ENCODE assay signal across 8 cellular contexts in the genomic region with DNA sequence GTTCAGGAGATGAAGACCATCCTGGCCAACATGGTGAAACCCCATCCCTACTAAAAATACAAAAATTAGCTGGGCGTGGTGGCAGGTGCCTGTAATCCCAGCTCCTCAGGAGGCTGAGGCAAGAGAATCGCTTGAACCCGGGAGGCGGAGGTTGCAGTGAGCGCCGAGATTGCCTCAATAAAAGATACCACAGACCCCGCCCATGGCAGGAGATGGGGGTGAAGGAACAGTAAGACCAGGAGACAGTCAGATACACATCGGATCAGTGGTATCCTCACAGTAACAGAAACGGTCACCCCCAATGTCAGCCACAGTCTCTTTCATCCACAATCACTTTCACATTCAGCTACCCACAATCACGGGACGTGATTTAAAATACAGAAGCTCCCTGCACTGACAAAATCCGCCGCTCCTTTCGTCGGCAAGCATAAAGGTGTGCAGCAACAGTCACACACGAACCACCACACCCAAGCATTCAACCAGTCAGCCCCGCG. TPM values are rescaled to one million over a fixed set of nuclear protein-coding genes. Genes with fewer than 3 reads are reported as not detected.
DNase-seq lines count a peak whose midpoint lies in the region; ATAC-seq and TF ChIP-seq lines count a peak whose summit lies in the region.
"Not testable (repeated sequence)": the region's sequence is repeated elsewhere in the genome, so short reads cannot be mapped to it uniquely, and the experiment has no call there.

No MANE protein-coding gene starts in this region.

- H3K4me1 ChIP-seq in H9 (ENCODE audit: insufficient read depth, low read length); thymus (ENCODE audit: control insufficient read depth, insufficient read depth, low read length): not testable (repeated sequence)
- H3K4me1 ChIP-seq in left ventricle myocardium inferior = peaks cover 25% of the 10 kb centered on the region

- H2BK120ac ChIP-seq in H9 (ENCODE audit: low read depth, low read length, poor library complexity, severe bottlenecking) = not testable (repeated sequence)

- not testable (repeated sequence) for H3K4ac ChIP-seq in H9 (ENCODE audit: low read depth, low read length)

- H3K4me1 Mint-ChIP-seq in H9 = peaks cover 8 to 11% of the 10 kb centered on the region in 2 experiments
- H3K4me1 Mint-ChIP-seq in brain = peaks cover 23% of the 10 kb centered on the region

- H3K56ac ChIP-seq in H9 (ENCODE audit: insufficient read length, low read depth, low read length) = not testable (repeated sequence)

- H3K4me3 Mint-ChIP-seq in H9 (peak overlapping the region; percentile 82 to 89), brain (peak overlapping the region; percentile 90 to 99 (median 99))

- ATAC-seq in GM18498 (IDR thresholded peaks at IDR 0.05; ENCODE audit: unreplicated experiment) = peak; percentile 31
- peak; percentile 9 for ATAC-seq in HG03520 (IDR thresholded peaks at IDR 0.05; ENCODE audit: unreplicated experiment)
- ATAC-seq in SK-N-SH treated with all-trans-retinoic acid at 6 μM for 48 hours = peak; percentile 45

- H2BK20ac ChIP-seq in H9 (ENCODE audit: low read depth, low read length, poor library complexity, severe bottlenecking) = not testable (repeated sequence)

- H3K79me1 ChIP-seq in H9 (ENCODE audit: insufficient read depth, low read depth, low read length, poor library complexity, severe bottlenecking) = not testable (repeated sequence)

- H3F3A ChIP-seq in neural cell (ENCODE audit: insufficient read depth, low read length, poor library complexity, severe bottlenecking) = not testable (repeated sequence)

- not testable (repeated sequence) for TF ChIP-seq CTCF in H9 (conservative IDR thresholded peaks at IDR 0.05); brain (conservative IDR thresholded peaks at IDR 0.05); left ventricle myocardium inferior (IDR thresholded peaks at IDR 0.05; ENCODE audit: borderline replicate concordance); neural cell (IDR thresholded peaks at IDR 0.05; ENCODE audit: poor library complexity, severe bottlenecking)

- intact Hi-C loops in left ventricle myocardium inferior (cut with micrococcal nuclease) = not testable (repeated sequence)

- peaks cover 11 to 24% of the 10 kb centered on the region in 2 experiments for H3K9me3 Mint-ChIP-seq in H9
- peaks cover 18 to 32% (median 25%) of the 10 kb centered on the region in 5 experiments for H3K9me3 Mint-ChIP-seq in brain

- peak overlapping the region; percentile 77; the same call in 1 of the 2 replicates for H3K14ac ChIP-seq in H9 (ENCODE audit: insufficient read depth, low read length)

- TF ChIP-seq EP300 in neural cell (conservative IDR thresholded peaks at IDR 0.05; ENCODE audit: poor library complexity, severe bottlenecking) = not testable (repeated sequence)

- not testable (repeated sequence) for H4K8ac ChIP-seq in H9 (replicated peaks; ENCODE audit: insufficient read length, low read depth, low read length)

- not testable (repeated sequence) for H3T11ph ChIP-seq in H9 (ENCODE audit: low read length)

- H3K9me3 ChIP-seq in H9 (ENCODE audit: control insufficient read depth, low read depth, low read length); neural cell (ENCODE audit: low read length); thymus (ENCODE audit: control insufficient read depth): not testable (repeated sequence)
- peaks cover 20% of the 10 kb centered on the region for H3K9me3 ChIP-seq in left ventricle myocardium inferior (replicated peaks)

- not testable (repeated sequence) for H3K27ac ChIP-seq in H9 (ENCODE audit: insufficient read length, low read depth, low read length)
- peak overlapping the region; percentile 94 for H3K27ac ChIP-seq in left ventricle myocardium inferior (replicated peaks)
- peak overlapping the region; percentile 83 for H3K27ac ChIP-seq in neural cell (ENCODE audit: low read length)
- H3K27ac ChIP-seq in thymus (ENCODE audit: low read depth) = peak overlapping the region; percentile 64

- H4K5ac ChIP-seq in H9 (ENCODE audit: insufficient read length, low read depth, low read length) = not testable (repeated sequence)

- H3K23me2 ChIP-seq in H9 (ENCODE audit: insufficient read length, low read depth, low read length, poor library complexity, severe bottlenecking) = not testable (repeated sequence)

- not testable (repeated sequence) for H2BK15ac ChIP-seq in H9 (ENCODE audit: low read depth, low read length)

- not testable (repeated sequence) for H3K23ac ChIP-seq in H9 (ENCODE audit: insufficient read length, low read depth, low read length)

- not testable (repeated sequence) for H3K79me2 ChIP-seq in H9 (ENCODE audit: insufficient read depth, low read length); neural cell (replicated peaks; ENCODE audit: insufficient read depth, low read length)

- not testable (repeated sequence) for H2AK5ac ChIP-seq in H9 (ENCODE audit: insufficient read length, low read length)

- H3K18ac ChIP-seq in H9 (ENCODE audit: insufficient read length, low read depth, low read length) = peak overlapping the region; percentile 51

- H3K4me3 ChIP-seq in left ventricle myocardium inferior = peak overlapping the region; percentile 77
- peak overlapping the region; percentile 67 for H3K4me3 ChIP-seq in neural cell (ENCODE audit: low read length)
- peak overlapping the region; percentile 50 for H3K4me3 ChIP-seq in thymus (ENCODE audit: low read length)

- H2BK5ac ChIP-seq in H9 (ENCODE audit: insufficient read length, low read length) = not testable (repeated sequence)

- not testable (repeated sequence) for DNase-seq in H9, left ventricle myocardium inferior

- H3K9me2 ChIP-seq in neural cell (ENCODE audit: insufficient read depth, low read length) = not testable (repeated sequence)

- H4K20me1 ChIP-seq in H9 (ENCODE audit: control insufficient read depth, insufficient read depth, insufficient read length); neural cell (ENCODE audit: insufficient read depth): not testable (repeated sequence)

- H3K27me3 Mint-ChIP-seq in H9 (ENCODE audit: low read depth) = not testable (repeated sequence)
- peaks cover 12% of the 10 kb centered on the region for H3K27me3 Mint-ChIP-seq in brain

- no CpG with 5 or more reads among the region's 18 CpGs for WGBS in H9 (ENCODE audit: extremely low coverage, insufficient read length, low lambda C conversion rate)
- 17% methylated on average over 18 of the region's 18 CpGs for WGBS in thymus

- H3K36me3 ChIP-seq in left ventricle myocardium inferior (peaks cover 20% of the 10 kb centered on the region), neural cell (ENCODE audit: insufficient read depth, low read length) (peaks cover 17% of the 10 kb centered on the region), thymus (ENCODE audit: control insufficient read depth, insufficient read depth) (peaks cover 11% of the 10 kb centered on the region)

- TF ChIP-seq RAD21 in neural cell (conservative IDR thresholded peaks at IDR 0.05) = not testable (repeated sequence)

- H2AFZ ChIP-seq in H9 (ENCODE audit: low read length) (peak overlapping the region; percentile 89), neural cell (ENCODE audit: low read depth, low read length) (peak overlapping the region; percentile 65)

- not testable (repeated sequence) for H3K27me3 ChIP-seq in H9 (ENCODE audit: insufficient read depth, low read length); left ventricle myocardium inferior (ENCODE audit: low read depth); neural cell (ENCODE audit: insufficient read depth, low read depth, low read length); thymus (ENCODE audit: control insufficient read depth, insufficient read depth)

- H4K91ac ChIP-seq in H9 (ENCODE audit: insufficient read length, low read depth, low read length) = not testable (repeated sequence)

- H3K4me2 ChIP-seq in H9 (ENCODE audit: insufficient read depth, insufficient read length, low read length) (peak overlapping the region; percentile 77), neural cell (ENCODE audit: low read length) (peak overlapping the region; percentile 57)

- H3K36me3 Mint-ChIP-seq in H9 (ENCODE audit: insufficient read depth in 1 of 3, low read depth in 3 of 3) (peaks cover 4 to 10% (median 6%) of the 10 kb centered on the region in 3 experiments), brain (peaks cover 39% of the 10 kb centered on the region)

- H3K9ac ChIP-seq in H9 (ENCODE audit: extremely low read depth, insufficient read length, low read length) (peak overlapping the region; percentile 79), neural cell (ENCODE audit: low read length) (peak overlapping the region; percentile 82)

- peak overlapping the region; percentile 88 to 99 (median 92); a peak in 5 of 7 replicates for H3K27ac Mint-ChIP-seq in H9
- peak overlapping the region; percentile 90 to 99 (median 98) for H3K27ac Mint-ChIP-seq in brain

- H2BK12ac ChIP-seq in H9 (ENCODE audit: insufficient read length, low read depth, low read length) = not testable (repeated sequence)

RNA-seq across cellular contexts. Expression of gene ZNF527, which starts 0.5 kb away (rescaled TPM):
- total RNA-seq in H9 (2021) (5.2 and 6.1 TPM in 2 replicates), left ventricle myocardium inferior (6.2 TPM)
- polyA plus RNA-seq in brain (ENCODE audit: insufficient read depth, low read depth, low replicate concordance) (0.80 TPM), neural cell (13.6 and 18.6 TPM in 2 replicates), thymus (4.9 TPM)
- polyA minus RNA-seq in neural cell = 31.9 and 36.5 TPM in 2 replicates
